ENCODE assay signal across 25 cellular contexts in genomic region chr19:7520131-7521051, GRCh38. TPM values are rescaled to one million over a fixed set of nuclear protein-coding genes. Genes with fewer than 3 reads are reported as not detected.
DNase-seq lines count a peak whose midpoint lies in the region; ATAC-seq, FAIRE-seq and TF ChIP-seq lines count a peak whose summit lies in the region.
"Had no signal": no experiment of that assay in that cellular context is flagged by ENCODE, and none has a peak within 500 bp of the region (broad histone marks: within the 10 kb centered on the region; RNA-seq: fewer than 3 reads in every experiment).

No MANE protein-coding gene starts in this region.

- H3K4me1 Mint-ChIP-seq in MCF 10A (ENCODE audit: insufficient read depth, unreplicated experiment), result peaks cover 14% of the 10 kb centered on the region

- no peaks in the 10 kb centered on the region for H3K27me3 Mint-ChIP-seq in MCF 10A (ENCODE audit: insufficient read depth, unreplicated experiment)
- H3K27me3 Mint-ChIP-seq: B cell had no signal

- H2BK5ac ChIP-seq in neuronal stem cell (ENCODE audit: low read length), result peak overlapping the region; percentile 24

- H2BK12ac ChIP-seq in neuronal stem cell (ENCODE audit: low read length), result no peak overlapping the region

- H2BK15ac ChIP-seq in neuronal stem cell (ENCODE audit: low read length), result no peak overlapping the region

- H2AFZ ChIP-seq in neuronal stem cell (ENCODE audit: low read length), result no peak overlapping the region

- intact Hi-C loops in kidney (cut with DNase I), result no loop called here
- intact Hi-C loops in MCF 10A (cut with micrococcal nuclease), result no loop called here

- H3K36me3 ChIP-seq in H7 (replicated peaks; ENCODE audit: control insufficient read depth, insufficient read depth, low read length) (peaks cover under 1% of the 10 kb centered on the region; the same call in 1 of the 2 replicates), kidney (ENCODE audit: control insufficient read depth in 1 of 2, insufficient read depth in 2 of 2, low read length in 2 of 2) (no peaks in the 10 kb centered on the region), neuronal stem cell (replicated peaks in 1 of 2; ENCODE audit: control insufficient read depth in 2 of 2, insufficient read depth in 2 of 2, low read length in 2 of 2) (peaks cover 5 to 23% of the 10 kb centered on the region in 2 donors)

- no peak overlapping the region for H4K91ac ChIP-seq in neuronal stem cell (ENCODE audit: low read depth, low read length, poor library complexity)

- CTCF ChIA-PET in MCF 10A (lab: Yijun Ruan, JAX), result interaction anchor here (0.6 to 1.2 kb wide), 4 partner anchors 7 to 595 kb away, joined by 3 to 5 read pairs (median 4); no protein-coding TSS in a partner anchor

- no peak overlapping the region for H3K4me2 ChIP-seq in neuronal stem cell (ENCODE audit: insufficient read depth, low read length, poor library complexity, severe bottlenecking)

- BruUV-seq in MCF 10A (replicated peaks; lab: Mats Ljungman, UMichigan), result no TSS peak

- H3K14ac ChIP-seq in neuronal stem cell (ENCODE audit: low read length), result peak overlapping the region; percentile 21

- no peak overlapping the region for H3K4me3 Mint-ChIP-seq in MCF 10A (ENCODE audit: unreplicated experiment)

- FAIRE-seq in kidney (lab: Jason Lieb, UNC), result no peak
- FAIRE-seq: G401.6, GM12891, GM19239, HTR-8/SVneo had no signal

- H3K23ac ChIP-seq in neuronal stem cell (ENCODE audit: low read depth, low read length, poor library complexity), result peak overlapping the region; percentile 97

- no peaks in the 10 kb centered on the region for H3K9me3 ChIP-seq in kidney (ENCODE audit: control insufficient read depth in 1 of 2, low read length in 2 of 2)
- no peaks in the 10 kb centered on the region for H3K9me3 ChIP-seq in neuronal stem cell (replicated peaks in 1 of 2; ENCODE audit: control insufficient read depth in 2 of 2, insufficient read depth in 1 of 2, low read depth in 1 of 2, low read length in 2 of 2)

- no peak overlapping the region for H3K4ac ChIP-seq in neuronal stem cell (ENCODE audit: low read length)

- H3K27me3 ChIP-seq in H7 (ENCODE audit: control insufficient read depth, insufficient read depth, low read length) (no peaks in the 10 kb centered on the region), neuronal stem cell (ENCODE audit: control insufficient read depth in 3 of 3, insufficient read depth in 3 of 3, low read depth in 1 of 3, low read length in 3 of 3) (no peaks in the 10 kb centered on the region)

- no peak overlapping the region for H3K27ac Mint-ChIP-seq in MCF 10A (ENCODE audit: low read depth, unreplicated experiment)
- H3K27ac Mint-ChIP-seq: B cell; CD4-positive, alpha-beta T cell had no signal

- H2AK5ac ChIP-seq in neuronal stem cell (ENCODE audit: low read depth, low read length), result no peak overlapping the region

- peak; percentile 33 for DNase-seq in H7
- peak in 38 of 56 donors; percentile 3 to 77 (median 37) for DNase-seq in amygdala (lab: John Stamatoyannopoulos, UW)
- peak; percentile 76 for DNase-seq in kidney
- DNase-seq in neuronal stem cell (ENCODE audit: low spot score), result no peak
- DNase-seq in MCF 10A (ENCODE audit: unreplicated experiment), result no peak
- no peak for DNase-seq in NCI-H82 treated with DMSO at 0.1 percent for 48 hours (lab: John Stamatoyannopoulos, UW; ENCODE audit: unreplicated experiment)
- DNase-seq in NCI-H82 (lab: John Stamatoyannopoulos, UW), result no peak
- DNase-seq: ACHN; CD4-positive, alpha-beta T cell; DMS79 treated with DMSO at 0.1 percent for 48 hours; KBM-7; NCI-H1092 treated with DMSO at 0.1 percent for 48 hours; NCI-H1694; NCI-H2171; NCI-H446 treated with DMSO at 0.1 percent for 48 hours; NCI-H748 treated with DMSO at 0.1 percent for 48 hours; SHP77 treated with DMSO at 0.1 percent for 48 hours had no signal

- H3K9ac ChIP-seq in kidney (ENCODE audit: low read length in 2 of 2), result no peak overlapping the region
- H3K9ac ChIP-seq in neuronal stem cell (ENCODE audit: low read depth, low read length, poor library complexity), result no peak overlapping the region

- peaks cover 13% of the 10 kb centered on the region for H3K36me3 Mint-ChIP-seq in MCF 10A (ENCODE audit: insufficient read depth, unreplicated experiment)

- H3K4me1 ChIP-seq in kidney (ENCODE audit: control insufficient read depth in 1 of 2, insufficient read depth in 1 of 2, low read depth in 1 of 2, low read length in 2 of 2), result peaks cover 15 to 22% of the 10 kb centered on the region in 2 donors
- H3K4me1 ChIP-seq in neuronal stem cell (ENCODE audit: control insufficient read depth in 2 of 2, insufficient read depth in 1 of 2, low read depth in 1 of 2, low read length in 2 of 2), result peaks cover 15 to 16% of the 10 kb centered on the region in 2 donors

- ATAC-seq in HG02571 (IDR thresholded peaks at IDR 0.05; ENCODE audit: unreplicated experiment), result no peak
- ATAC-seq: HCT116, Panc1 had no signal

- POLR2A ChIA-PET in MCF 10A (lab: Yijun Ruan, JAX), result interaction anchor here (3.5 kb wide), 1 partner anchor 14 kb away, joined by 56 read pairs; the partner anchor contains the start of gene PNPLA6

- H3K9me3 Mint-ChIP-seq in MCF 10A (ENCODE audit: unreplicated experiment), result no peaks in the 10 kb centered on the region
- H3K9me3 Mint-ChIP-seq: CD4-positive, alpha-beta T cell had no signal

- H3K27ac ChIP-seq in kidney (ENCODE audit: low read depth in 2 of 2, low read length in 2 of 2), result no peak overlapping the region
- no peak overlapping the region for H3K27ac ChIP-seq in neuronal stem cell (replicated peaks; ENCODE audit: low read length)

- H2BK120ac ChIP-seq in neuronal stem cell (ENCODE audit: low read depth, low read length), result no peak overlapping the region

- no CpG with 5 or more reads among the region's 51 CpGs for WGBS in neuronal stem cell (ENCODE audit: extremely low coverage in 2 of 2, insufficient read length in 2 of 2, insufficient replicate concordance in 1 of 2), 2 donors

- H3K79me1 ChIP-seq in neuronal stem cell (ENCODE audit: low read depth, low read length), result peaks cover 10% of the 10 kb centered on the region

- no peak overlapping the region for H3K18ac ChIP-seq in neuronal stem cell (ENCODE audit: low read length)

- H3K4me3 ChIP-seq in H7 (ENCODE audit: insufficient read depth, low read depth, low read length) (no peak overlapping the region), kidney (ENCODE audit: low read length in 2 of 2) (no peak overlapping the region), neuronal stem cell (ENCODE audit: low read length in 2 of 2) (no peak overlapping the region)

- peak overlapping the region; percentile 43 for H4K8ac ChIP-seq in neuronal stem cell (ENCODE audit: low read depth, low read length)

- TF ChIP-seq CTCF in kidney (IDR thresholded peaks at IDR 0.05; ENCODE audit: borderline replicate concordance, extremely low read depth, insufficient read depth), result no peak
- no peak for TF ChIP-seq CTCF in MCF 10A (IDR thresholded peaks at IDR 0.05; ENCODE audit: unreplicated experiment)

RNA-seq across cellular contexts. Expression of gene MCOLN1, which starts 2.0 kb away (rescaled TPM):
- 6.8 and 6.9 TPM in 2 replicates for total RNA-seq in H7 (2014; rRNA removed; shearing (Covaris generic))
- total RNA-seq in kidney (24.0 TPM), MCF 10A (2022) (10.8 and 13.9 TPM in 2 replicates)
- polyA plus RNA-seq in kidney (ENCODE audit: insufficient read depth, low read depth, low replicate concordance), result 25.7 TPM
- polyA plus RNA-seq in neuronal stem cell (2013, experiment 1 of 2), result 6.6 TPM
- 7.4 TPM for polyA plus RNA-seq in neuronal stem cell (2013, experiment 2 of 2)

RNA-seq across cellular contexts. Expression of gene ZNF358, which starts 4.5 kb away (rescaled TPM):
- total RNA-seq in H7 (2014; rRNA removed; shearing (Covaris generic)), result 52.1 and 54.8 TPM in 2 replicates
- total RNA-seq in kidney, result 39.1 TPM
- 79.1 TPM for polyA plus RNA-seq in kidney (ENCODE audit: insufficient read depth, low read depth, low replicate concordance)
- 109 TPM for polyA plus RNA-seq in neuronal stem cell (2013, experiment 1 of 2)
- polyA plus RNA-seq in neuronal stem cell (2013, experiment 2 of 2), result 102 TPM
- total RNA-seq in MCF 10A (2022), result 16.9 and 17.7 TPM in 2 replicates

RNA-seq across cellular contexts. Expression of gene PNPLA6, which starts 15.1 kb away (rescaled TPM):
- total RNA-seq in H7 (2014; rRNA removed; shearing (Covaris generic)), result 87.4 and 114 TPM in 2 replicates
- 101 TPM for total RNA-seq in kidney
- polyA plus RNA-seq in kidney (ENCODE audit: insufficient read depth, low read depth, low replicate concordance), result 80.9 TPM
- 56.3 TPM for polyA plus RNA-seq in neuronal stem cell (2013, experiment 1 of 2)
- polyA plus RNA-seq in neuronal stem cell (2013, experiment 2 of 2), result 57.3 TPM
- total RNA-seq in MCF 10A (2022), result 75.8 and 96.1 TPM in 2 replicates

RNA-seq across cellular contexts. Expression of gene PEX11G, which starts 31.6 kb away (rescaled TPM):
- 2.4 and 3.5 TPM in 2 replicates for total RNA-seq in H7 (2014; rRNA removed; shearing (Covaris generic))
- total RNA-seq in kidney (7.8 TPM), MCF 10A (2022) (5.5 and 6.4 TPM in 2 replicates)
- polyA plus RNA-seq in kidney (ENCODE audit: insufficient read depth, low read depth, low replicate concordance), result 20.8 TPM
- polyA plus RNA-seq in neuronal stem cell (2013, experiment 1 of 2), result 1.4 TPM
- polyA plus RNA-seq in neuronal stem cell (2013, experiment 2 of 2), result 1.4 TPM
- total RNA-seq: CD4-positive, alpha-beta T cell had no signal

Comparison
In these comparisons a context has a peak if more than half of its experiments do, and no peak if none do; other contexts are left out.
1. DNase-seq: peak in H7 (single experiment), amygdala (38 of 56) and kidney (single experiment); none in neuronal stem cell (single experiment), MCF 10A (single experiment), NCI-H82 treated with DMSO at 0.1 percent for 48 hours (single experiment) and NCI-H82 (single experiment).